ENCODE assay signal across 8 cellular contexts in genomic region chr3:9934235-9934621, GRCh38. TPM values are rescaled to one million over a fixed set of nuclear protein-coding genes. Genes with fewer than 3 reads are reported as not detected.
DNase-seq lines count a peak whose midpoint lies in the region; ATAC-seq, FAIRE-seq and TF ChIP-seq lines count a peak whose summit lies in the region.

No MANE protein-coding gene starts in this region.

- POLR2A ChIA-PET in BJ (lab: Charles Lee): no interaction called here

- H3K4me3 ChIP-seq in BJ (ENCODE audit: low read depth, low read length) (peak overlapping the region; percentile 53), HL-60 (replicated peaks; ENCODE audit: insufficient read depth, low read length) (peak overlapping the region; percentile 73), thoracic aorta (peak overlapping the region; percentile 94)

- intact Hi-C loops in left colon (cut with DNase I, micrococcal nuclease): no loop called here

- peak; percentile 39 for TF ChIP-seq CTCF in BJ (IDR thresholded peaks at IDR 0.05; ENCODE audit: insufficient read depth, low read depth, low read length)
- TF ChIP-seq CTCF in HL-60 (IDR thresholded peaks at IDR 0.05; ENCODE audit: insufficient read depth, low read length): no peak
- no peak for TF ChIP-seq CTCF in thoracic aorta (IDR thresholded peaks at IDR 0.05)

- 7 to 22% (median 19%) methylated on average over 11 of the region's 11 CpGs for WGBS in adipose tissue, 3 donors

- no peaks in the 10 kb centered on the region for H3K27me3 ChIP-seq in BJ (ENCODE audit: control insufficient read depth, insufficient read depth, low read length)
- H3K27me3 ChIP-seq in HL-60 (ENCODE audit: insufficient read depth, poor library complexity, severe bottlenecking): no peaks in the 10 kb centered on the region
- H3K27me3 ChIP-seq in thoracic aorta (replicated peaks; ENCODE audit: insufficient read depth): no peaks in the 10 kb centered on the region

- H3K36me3 ChIP-seq in BJ (ENCODE audit: control insufficient read depth, insufficient read depth, low read length): peaks cover 11% of the 10 kb centered on the region
- H3K36me3 ChIP-seq in thoracic aorta: peaks cover 20% of the 10 kb centered on the region

- no peak for TF ChIP-seq POLR2A in GM12892 (IDR thresholded peaks at IDR 0.05; ENCODE audit: low read depth, low read length)

- no peak for FAIRE-seq in GM12892 (lab: Jason Lieb, UNC)

- peaks cover 23 to 32% of the 10 kb centered on the region in 2 donors for H3K4me1 ChIP-seq in thoracic aorta (ENCODE audit: control insufficient read depth in 1 of 2, low read depth in 2 of 2)

- H3K9me3 ChIP-seq in thoracic aorta: no peaks in the 10 kb centered on the region

- no peak for DNase-seq in BJ (ENCODE audit: low read depth)
- DNase-seq in HL-60 (ENCODE audit: low read depth in 1 of 2, low spot score in 1 of 2): peak; percentile 31 to 40
- DNase-seq in left colon: peak in 1 of 2 donors; percentile 38
- DNase-seq in thoracic aorta (ENCODE audit: low spot score): no peak
- DNase-seq in GM12892 (ENCODE audit: insufficient read length): no peak
- no peak for DNase-seq in NK-92 (lab: John Stamatoyannopoulos, UW; ENCODE audit: unreplicated experiment)

- ATAC-seq in left colon (peak; percentile 4), thoracic aorta (ENCODE audit: insufficient number of reproducible peaks, low FRiP score, low read depth) (no peak), HG02798 (IDR thresholded peaks at IDR 0.05; ENCODE audit: poor library complexity, unreplicated experiment) (no peak)

- H3K27ac ChIP-seq in HL-60 (replicated peaks) (peak overlapping the region; percentile 76), adipose tissue (ENCODE audit: low read depth, low read length) (peak overlapping the region; percentile 73), thoracic aorta (peak overlapping the region; percentile 92 to 95)

- CTCF ChIA-PET in BJ (lab: Yijun Ruan, JAX): interaction anchor here (0.7 to 3.9 kb wide), 4 partner anchors 10 to 825 kb away, joined by 3 to 19 read pairs (median 8); no protein-coding TSS in a partner anchor

RNA-seq across cellular contexts. Expression of gene CRELD1, which starts 0.6 kb away (rescaled TPM):
- 22.5 and 30.3 TPM in 2 replicates for polyA plus RNA-seq in BJ (2011; rRNA removed)
- polyA minus RNA-seq in BJ (2011; rRNA and poly(A)+ RNA removed): 6.2 and 12.8 TPM in 2 replicates
- polyA plus RNA-seq in adipose tissue: 10 to 100 TPM; 28.4 to 36.0 (median 33.8) TPM
- total RNA-seq in left colon: 10 to 100 TPM; 18.8 to 23.8 TPM
- total RNA-seq in thoracic aorta: 10 to 100 TPM; 37.2 to 37.4 TPM
- 16.0 TPM for polyA plus RNA-seq in GM12892 (2012; ENCODE audit: missing spikeins)

RNA-seq across cellular contexts. Expression of gene IL17RC, which starts 17.3 kb away (rescaled TPM):
- polyA plus RNA-seq in BJ (2011; rRNA removed) (14.7 and 28.1 TPM in 2 replicates), adipose tissue (10 to 100 TPM; 20.7 to 71.8 (median 41.2) TPM)
- 28.9 and 31.6 TPM in 2 replicates for polyA minus RNA-seq in BJ (2011; rRNA and poly(A)+ RNA removed)
- total RNA-seq in left colon (10 to 100 TPM; 33.4 to 37.8 TPM), thoracic aorta (10 to 100 TPM; 52.2 to 59.4 TPM)
- polyA plus RNA-seq in GM12892 (2012; ENCODE audit: missing spikeins): 0.59 TPM

RNA-seq across cellular contexts. Expression of gene PRRT3, which starts 18.0 kb away (rescaled TPM):
- polyA plus RNA-seq in BJ (2011; rRNA removed) (1.9 and 4.0 TPM in 2 replicates), adipose tissue (1 to 10 TPM in 2 of 3 donors, under 1 TPM in 1; 0.56 to 1.6 (median 1.4) TPM)
- 3.2 and 4.6 TPM in 2 replicates for polyA minus RNA-seq in BJ (2011; rRNA and poly(A)+ RNA removed)
- total RNA-seq in left colon (1 to 10 TPM; 1.1 to 1.2 TPM), thoracic aorta (1 to 10 TPM; 3.3 to 5.8 TPM)
- 6.7 TPM for polyA plus RNA-seq in GM12892 (2012; ENCODE audit: missing spikeins)

RNA-seq across cellular contexts. Expression of gene IL17RE, which starts 31.6 kb away (rescaled TPM):
- polyA plus RNA-seq in BJ (2011; rRNA removed) (2.2 and 4.0 TPM in 2 replicates), adipose tissue (1 to 10 TPM; 6.4 to 7.3 (median 6.7) TPM)
- 2.5 and 4.8 TPM in 2 replicates for polyA minus RNA-seq in BJ (2011; rRNA and poly(A)+ RNA removed)
- total RNA-seq in left colon (10 to 100 TPM; 87.3 to 88.7 TPM), thoracic aorta (10 to 100 TPM in 1 of 2 donors, 1 to 10 TPM in 1; 5.7 to 11.9 TPM)
- 0.17 TPM for polyA plus RNA-seq in GM12892 (2012; ENCODE audit: missing spikeins)

RNA-seq across cellular contexts. Expression of gene JAGN1, which starts 43.8 kb away (rescaled TPM):
- polyA plus RNA-seq in BJ (2011; rRNA removed) (46.5 and 47.2 TPM in 2 replicates), adipose tissue (10 to 100 TPM; 33.7 to 58.7 (median 39.5) TPM)
- 24.1 and 34.5 TPM in 2 replicates for polyA minus RNA-seq in BJ (2011; rRNA and poly(A)+ RNA removed)
- total RNA-seq in left colon (10 to 100 TPM; 40.9 to 41.7 TPM), thoracic aorta (10 to 100 TPM; 21.5 to 38.6 TPM)
- 33.6 TPM for polyA plus RNA-seq in GM12892 (2012; ENCODE audit: missing spikeins)

Comparison
In these comparisons a context has a peak if more than half of its experiments do, and no peak if none do; other contexts are left out.
1. DNase-seq: peak in HL-60 (2 of 2); none in BJ (single experiment), thoracic aorta (single experiment), GM12892 (single experiment) and NK-92 (single experiment).
2. Peak in every context shown above with its lines, with median percentiles within 50 percentile points of each other: H3K4me3 ChIP-seq and H3K27ac ChIP-seq.